In genomic region chr11:119741369-119742262, GRCh38 we compare ENCODE assay signal across 1 cellular context.
TF ChIP-seq lines count a peak whose summit lies in the region.

No MANE protein-coding gene starts in this region.

TF ChIP-seq in HepG2, 621 proteins besides CTCF, POLR2A, EP300 and RAD21 (continued from another document and continues in another):
- no peak for TF ChIP-seq ZBTB25 (CRISPR knock-in tag; IDR thresholded peaks at IDR 0.05)
- TF ChIP-seq GMEB1 (CRISPR knock-in tag; IDR thresholded peaks at IDR 0.05; ENCODE audit: borderline replicate concordance) = 0 out of 2 replicates have a peak, but pooled peaks have one; percentile 22
- TF ChIP-seq CAMTA2 (CRISPR knock-in tag; IDR thresholded peaks at IDR 0.05; ENCODE audit: borderline replicate concordance) = no peak
- TF ChIP-seq SYNCRIP (IDR thresholded peaks at IDR 0.05; ENCODE audit: insufficient read depth, low read depth, low read length) = no peak
- TF ChIP-seq KAT7 (CRISPR knock-in tag; IDR thresholded peaks at IDR 0.05; ENCODE audit: borderline replicate concordance) = no peak
- no peak for TF ChIP-seq GFI1 (CRISPR knock-in tag; IDR thresholded peaks at IDR 0.05; ENCODE audit: borderline replicate concordance)
- TF ChIP-seq NFRKB (IDR thresholded peaks at IDR 0.05) = no peak
- TF ChIP-seq ZNF772 (CRISPR knock-in tag; IDR thresholded peaks at IDR 0.05) = no peak
- TF ChIP-seq TBX3 (IDR thresholded peaks at IDR 0.05; ENCODE audit: borderline replicate concordance) = no peak
- peak; percentile 23; the same call in 1 of the 2 replicates for TF ChIP-seq TAF1 (CRISPR knock-in tag; IDR thresholded peaks at IDR 0.05)
- TF ChIP-seq MTA1 (CRISPR knock-in tag; IDR thresholded peaks at IDR 0.05; ENCODE audit: borderline replicate concordance) = no peak
- TF ChIP-seq ZNF451 (CRISPR knock-in tag; IDR thresholded peaks at IDR 0.05) = no peak
- no peak for TF ChIP-seq SMARCC2 (IDR thresholded peaks at IDR 0.05)
- TF ChIP-seq ZNF775 (CRISPR knock-in tag; IDR thresholded peaks at IDR 0.05; ENCODE audit: borderline replicate concordance) = no peak
- TF ChIP-seq, protein P1, sequence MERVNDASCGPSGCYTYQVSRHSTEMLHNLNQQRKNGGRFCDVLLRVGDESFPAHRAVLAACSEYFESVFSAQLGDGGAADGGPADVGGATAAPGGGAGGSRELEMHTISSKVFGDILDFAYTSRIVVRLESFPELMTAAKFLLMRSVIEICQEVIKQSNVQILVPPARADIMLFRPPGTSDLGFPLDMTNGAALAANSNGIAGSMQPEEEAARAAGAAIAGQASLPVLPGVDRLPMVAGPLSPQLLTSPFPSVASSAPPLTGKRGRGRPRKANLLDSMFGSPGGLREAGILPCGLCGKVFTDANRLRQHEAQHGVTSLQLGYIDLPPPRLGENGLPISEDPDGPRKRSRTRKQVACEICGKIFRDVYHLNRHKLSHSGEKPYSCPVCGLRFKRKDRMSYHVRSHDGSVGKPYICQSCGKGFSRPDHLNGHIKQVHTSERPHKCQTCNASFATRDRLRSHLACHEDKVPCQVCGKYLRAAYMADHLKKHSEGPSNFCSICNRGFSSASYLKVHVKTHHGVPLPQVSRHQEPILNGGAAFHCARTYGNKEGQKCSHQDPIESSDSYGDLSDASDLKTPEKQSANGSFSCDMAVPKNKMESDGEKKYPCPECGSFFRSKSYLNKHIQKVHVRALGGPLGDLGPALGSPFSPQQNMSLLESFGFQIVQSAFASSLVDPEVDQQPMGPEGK (CRISPR knock-in tag; IDR thresholded peaks at IDR 0.05) = peak; percentile 60
- TF ChIP-seq ZNF543 (CRISPR knock-in tag; IDR thresholded peaks at IDR 0.05) = no peak
- TF ChIP-seq MBD4 (IDR thresholded peaks at IDR 0.05; ENCODE audit: borderline replicate concordance, low read length) = no peak
- no peak for TF ChIP-seq TFDP2 (CRISPR knock-in tag; IDR thresholded peaks at IDR 0.05)
- no peak for TF ChIP-seq MAF1 (CRISPR knock-in tag; IDR thresholded peaks at IDR 0.05; ENCODE audit: borderline replicate concordance)
- no peak for TF ChIP-seq NFYB (CRISPR knock-in tag; IDR thresholded peaks at IDR 0.05)
- no peak for TF ChIP-seq ZNF274 (CRISPR knock-in tag; IDR thresholded peaks at IDR 0.05)
- no peak for TF ChIP-seq ZNF230 (CRISPR knock-in tag; IDR thresholded peaks at IDR 0.05)
- no peak; the same call in 1 of the 2 replicates for TF ChIP-seq SMC3 (IDR thresholded peaks at IDR 0.05; ENCODE audit: low read length)
- TF ChIP-seq, protein P2, sequence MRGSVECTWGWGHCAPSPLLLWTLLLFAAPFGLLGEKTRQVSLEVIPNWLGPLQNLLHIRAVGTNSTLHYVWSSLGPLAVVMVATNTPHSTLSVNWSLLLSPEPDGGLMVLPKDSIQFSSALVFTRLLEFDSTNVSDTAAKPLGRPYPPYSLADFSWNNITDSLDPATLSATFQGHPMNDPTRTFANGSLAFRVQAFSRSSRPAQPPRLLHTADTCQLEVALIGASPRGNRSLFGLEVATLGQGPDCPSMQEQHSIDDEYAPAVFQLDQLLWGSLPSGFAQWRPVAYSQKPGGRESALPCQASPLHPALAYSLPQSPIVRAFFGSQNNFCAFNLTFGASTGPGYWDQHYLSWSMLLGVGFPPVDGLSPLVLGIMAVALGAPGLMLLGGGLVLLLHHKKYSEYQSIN (CRISPR knock-in tag; IDR thresholded peaks at IDR 0.05; ENCODE audit: borderline replicate concordance) = no peak
- TF ChIP-seq HNF4G (IDR thresholded peaks at IDR 0.05; ENCODE audit: borderline replicate concordance, low read depth, low read length) = no peak
- no peak for TF ChIP-seq HNF4G (CRISPR knock-in tag; IDR thresholded peaks at IDR 0.05; ENCODE audit: borderline replicate concordance, low read depth)
- TF ChIP-seq ZNF678 (CRISPR knock-in tag; IDR thresholded peaks at IDR 0.05) = no peak
- no peak for TF ChIP-seq ZNF484 (CRISPR knock-in tag; IDR thresholded peaks at IDR 0.05; ENCODE audit: borderline replicate concordance, low read depth)
- TF ChIP-seq XRCC5 (optimal IDR thresholded peaks at IDR 0.05; ENCODE audit: low read length) = peak; percentile 72
- TF ChIP-seq, protein P3, sequence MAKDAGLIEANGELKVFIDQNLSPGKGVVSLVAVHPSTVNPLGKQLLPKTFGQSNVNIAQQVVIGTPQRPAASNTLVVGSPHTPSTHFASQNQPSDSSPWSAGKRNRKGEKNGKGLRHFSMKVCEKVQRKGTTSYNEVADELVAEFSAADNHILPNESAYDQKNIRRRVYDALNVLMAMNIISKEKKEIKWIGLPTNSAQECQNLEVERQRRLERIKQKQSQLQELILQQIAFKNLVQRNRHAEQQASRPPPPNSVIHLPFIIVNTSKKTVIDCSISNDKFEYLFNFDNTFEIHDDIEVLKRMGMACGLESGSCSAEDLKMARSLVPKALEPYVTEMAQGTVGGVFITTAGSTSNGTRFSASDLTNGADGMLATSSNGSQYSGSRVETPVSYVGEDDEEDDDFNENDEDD (CRISPR knock-in tag; IDR thresholded peaks at IDR 0.05; ENCODE audit: borderline replicate concordance) = peak; percentile 41; the same call in 1 of the 2 replicates
- TF ChIP-seq HMGA1 (CRISPR knock-in tag; conservative IDR thresholded peaks at IDR 0.05) = no peak
- TF ChIP-seq SUZ12 (IDR thresholded peaks at IDR 0.05; ENCODE audit: low read depth, low read length) = no peak
- 0 out of 2 replicates have a peak, but pooled peaks have one; percentile 35 for TF ChIP-seq MYPOP (CRISPR knock-in tag; IDR thresholded peaks at IDR 0.05)
- no peak for TF ChIP-seq ZNF343 (CRISPR knock-in tag; IDR thresholded peaks at IDR 0.05)
- 0 out of 2 replicates have a peak, but pooled peaks have one; percentile 47 for TF ChIP-seq ZSCAN21 (CRISPR knock-in tag; IDR thresholded peaks at IDR 0.05; ENCODE audit: borderline replicate concordance)
- TF ChIP-seq SALL2 (CRISPR knock-in tag; IDR thresholded peaks at IDR 0.05) = no peak
- TF ChIP-seq HNRNPLL (IDR thresholded peaks at IDR 0.05; ENCODE audit: low read depth, low read length, poor library complexity, severe bottlenecking) = peak; percentile 52
- TF ChIP-seq HNRNPH1 (optimal IDR thresholded peaks at IDR 0.05; ENCODE audit: low read depth, low read length) = no peak
- no peak for TF ChIP-seq ZBTB40 (IDR thresholded peaks at IDR 0.05)
- TF ChIP-seq ZBTB40 (CRISPR knock-in tag; IDR thresholded peaks at IDR 0.05) = no peak
- no peak for TF ChIP-seq TGIF2 (CRISPR knock-in tag; IDR thresholded peaks at IDR 0.05)
- TF ChIP-seq, protein P4, sequence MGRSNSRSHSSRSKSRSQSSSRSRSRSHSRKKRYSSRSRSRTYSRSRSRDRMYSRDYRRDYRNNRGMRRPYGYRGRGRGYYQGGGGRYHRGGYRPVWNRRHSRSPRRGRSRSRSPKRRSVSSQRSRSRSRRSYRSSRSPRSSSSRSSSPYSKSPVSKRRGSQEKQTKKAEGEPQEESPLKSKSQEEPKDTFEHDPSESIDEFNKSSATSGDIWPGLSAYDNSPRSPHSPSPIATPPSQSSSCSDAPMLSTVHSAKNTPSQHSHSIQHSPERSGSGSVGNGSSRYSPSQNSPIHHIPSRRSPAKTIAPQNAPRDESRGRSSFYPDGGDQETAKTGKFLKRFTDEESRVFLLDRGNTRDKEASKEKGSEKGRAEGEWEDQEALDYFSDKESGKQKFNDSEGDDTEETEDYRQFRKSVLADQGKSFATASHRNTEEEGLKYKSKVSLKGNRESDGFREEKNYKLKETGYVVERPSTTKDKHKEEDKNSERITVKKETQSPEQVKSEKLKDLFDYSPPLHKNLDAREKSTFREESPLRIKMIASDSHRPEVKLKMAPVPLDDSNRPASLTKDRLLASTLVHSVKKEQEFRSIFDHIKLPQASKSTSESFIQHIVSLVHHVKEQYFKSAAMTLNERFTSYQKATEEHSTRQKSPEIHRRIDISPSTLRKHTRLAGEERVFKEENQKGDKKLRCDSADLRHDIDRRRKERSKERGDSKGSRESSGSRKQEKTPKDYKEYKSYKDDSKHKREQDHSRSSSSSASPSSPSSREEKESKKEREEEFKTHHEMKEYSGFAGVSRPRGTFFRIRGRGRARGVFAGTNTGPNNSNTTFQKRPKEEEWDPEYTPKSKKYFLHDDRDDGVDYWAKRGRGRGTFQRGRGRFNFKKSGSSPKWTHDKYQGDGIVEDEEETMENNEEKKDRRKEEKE (IDR thresholded peaks at IDR 0.05) = no peak
